Comparison of ENCODE assay signal across 9 cellular contexts in the genomic region with DNA sequence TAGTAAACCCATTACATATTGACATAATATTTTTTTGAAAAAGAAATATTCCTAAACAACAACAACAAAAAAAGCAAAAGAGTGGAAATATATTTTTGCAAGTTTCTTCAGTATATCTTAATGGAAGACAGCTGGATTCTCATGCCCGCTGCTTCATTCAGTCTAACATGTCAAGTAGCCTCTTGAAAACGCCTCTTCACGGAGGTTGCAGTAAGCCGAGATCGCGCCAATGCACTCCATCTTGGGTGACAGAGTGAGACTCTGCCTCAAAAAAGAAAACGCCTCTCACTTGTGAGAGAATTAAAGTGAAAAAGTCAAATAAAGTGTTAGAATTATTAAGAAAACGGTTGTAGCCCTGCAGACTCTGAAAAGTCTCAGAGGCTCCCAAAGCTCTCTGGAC. TPM values are rescaled to one million over a fixed set of nuclear protein-coding genes. Genes with fewer than 3 reads are reported as not detected.
DNase-seq lines count a peak whose midpoint lies in the region; ATAC-seq and TF ChIP-seq lines count a peak whose summit lies in the region.
"Had no signal": no experiment of that assay in that cellular context is flagged by ENCODE, and none has a peak within 500 bp of the region (broad histone marks: within the 10 kb centered on the region; RNA-seq: fewer than 3 reads in every experiment).

No MANE protein-coding gene starts in this region.

- H3K9me3 Mint-ChIP-seq in T-helper 1 cell treated with Interleukin-12 subunit alpha and Interleukin-12 subunit beta and Interleukin-4 antibody, amounts not matched to agents 30 μg/mL and 1 μg/mL, for 36 hours: no peaks in the 10 kb centered on the region
- H3K9me3 Mint-ChIP-seq in endothelial cell (ENCODE audit: unreplicated experiment): no peaks in the 10 kb centered on the region

- H3K27ac ChIP-seq in skeletal muscle tissue (ENCODE audit: low read depth, low read length): peak overlapping the region; percentile 97

- H3K36me3 Mint-ChIP-seq in T-helper 1 cell treated with Interleukin-12 subunit alpha and Interleukin-12 subunit beta and Interleukin-4 antibody, amounts not matched to agents 30 μg/mL and 1 μg/mL, for 36 hours (ENCODE audit: low read depth): peaks cover 30% of the 10 kb centered on the region
- H3K36me3 Mint-ChIP-seq in endothelial cell (ENCODE audit: low read depth, unreplicated experiment): peaks cover 8% of the 10 kb centered on the region

- no peak for TF ChIP-seq CTCF in endothelial cell (IDR thresholded peaks at IDR 0.05; ENCODE audit: unreplicated experiment)

- peak overlapping the region; percentile 51 to 99 (median 80) for H3K4me3 ChIP-seq in skeletal muscle tissue (ENCODE audit: low read length in 3 of 3)

- H3K9me3 ChIP-seq in skeletal muscle tissue (ENCODE audit: control insufficient read depth in 3 of 3, low read length in 3 of 3): no peaks in the 10 kb centered on the region
- H3K9me3 ChIP-seq: mucosa of descending colon had no signal

- peak overlapping the region; percentile 80 to 99 (median 88) for H3K9ac ChIP-seq in skeletal muscle tissue (ENCODE audit: low read depth in 1 of 3, low read length in 3 of 3)

- no peaks in the 10 kb centered on the region for H3K27me3 ChIP-seq in skeletal muscle tissue (ENCODE audit: control insufficient read depth in 3 of 3, insufficient read depth in 3 of 3, low read length in 3 of 3)

- H3K36me3 ChIP-seq in skeletal muscle tissue (ENCODE audit: control insufficient read depth in 3 of 3, insufficient read depth in 3 of 3, low read length in 3 of 3): peaks cover 5 to 16% (median 12%) of the 10 kb centered on the region in 3 donors

- ATAC-seq in GM18520 (IDR thresholded peaks at IDR 0.05; ENCODE audit: unreplicated experiment): no peak

- DNase-seq in T-helper 1 cell: no peak
- DNase-seq in NCI-H510A (lab: John Stamatoyannopoulos, UW): peak; percentile 54
- DNase-seq in endothelial cell (ENCODE audit: low spot score): no peak
- DNase-seq in COR-L47 (lab: John Stamatoyannopoulos, UW): no peak
- no peak for DNase-seq in activated gamma-delta T cell (lab: John Stamatoyannopoulos, UW)

- peaks cover 14 to 20% (median 15%) of the 10 kb centered on the region in 3 donors for H3K4me1 ChIP-seq in skeletal muscle tissue (ENCODE audit: control insufficient read depth in 3 of 3, insufficient read depth in 3 of 3, low read length in 3 of 3)

- H3K27me3 Mint-ChIP-seq in T-helper 1 cell treated with Interleukin-12 subunit alpha and Interleukin-12 subunit beta and Interleukin-4 antibody, amounts not matched to agents 30 μg/mL and 1 μg/mL, for 36 hours (ENCODE audit: low read depth): no peaks in the 10 kb centered on the region
- H3K27me3 Mint-ChIP-seq in endothelial cell (ENCODE audit: unreplicated experiment): peaks cover 3% of the 10 kb centered on the region

- H3K4me1 Mint-ChIP-seq in T-helper 1 cell treated with Interleukin-12 subunit alpha and Interleukin-12 subunit beta and Interleukin-4 antibody, amounts not matched to agents 30 μg/mL and 1 μg/mL, for 36 hours (ENCODE audit: low read depth): peaks cover 19% of the 10 kb centered on the region
- H3K4me1 Mint-ChIP-seq in endothelial cell (ENCODE audit: unreplicated experiment): peaks cover 9% of the 10 kb centered on the region

- H3K4me3 Mint-ChIP-seq in T-helper 1 cell treated with Interleukin-12 subunit alpha and Interleukin-12 subunit beta and Interleukin-4 antibody, amounts not matched to agents 30 μg/mL and 1 μg/mL, for 36 hours: peak overlapping the region; percentile 69
- peak overlapping the region; percentile 47 for H3K4me3 Mint-ChIP-seq in endothelial cell (ENCODE audit: unreplicated experiment)

- peak overlapping the region; percentile 20 for H3K27ac Mint-ChIP-seq in T-helper 1 cell treated with Interleukin-12 subunit alpha and Interleukin-12 subunit beta and Interleukin-4 antibody, amounts not matched to agents 30 μg/mL and 1 μg/mL, for 36 hours
- no peak overlapping the region for H3K27ac Mint-ChIP-seq in endothelial cell (ENCODE audit: unreplicated experiment)

RNA-seq across cellular contexts. Expression of gene CUTC, which starts 1.3 kb away (rescaled TPM):
- total RNA-seq in endothelial cell (ENCODE audit: unreplicated experiment) (13.7 TPM), skeletal muscle tissue (19.3 TPM)

RNA-seq across cellular contexts. Expression of gene COX15, which starts 1.4 kb away (rescaled TPM):
- total RNA-seq in endothelial cell (ENCODE audit: unreplicated experiment): 34.5 TPM
- 30.3 TPM for total RNA-seq in skeletal muscle tissue

RNA-seq across cellular contexts. Expression of gene ABCC2, which starts 49.1 kb away (rescaled TPM):
- total RNA-seq in endothelial cell (ENCODE audit: unreplicated experiment) (1.9 TPM), skeletal muscle tissue (1.6 TPM)
